Comparison of ENCODE assay signal across 11 cellular contexts in genomic region chr20:36941403-36941835, GRCh38. TPM values are rescaled to one million over a fixed set of nuclear protein-coding genes. Genes with fewer than 3 reads are reported as not detected.
DNase-seq lines count a peak whose midpoint lies in the region; TF ChIP-seq lines count a peak whose summit lies in the region.
"Had no signal": no experiment of that assay in that cellular context is flagged by ENCODE, and none has a peak within 500 bp of the region (broad histone marks: within the 10 kb centered on the region; RNA-seq: fewer than 3 reads in every experiment).

No MANE protein-coding gene starts in this region.

- no peak for DNase-seq in activated naive CD4-positive, alpha-beta T cell treated with anti-CD3 and anti-CD28 coated beads, Interleukin-2, amount 10 ng/mL, durations not matched to agents 7 days and 5 days
- DNase-seq in activated naive CD4-positive, alpha-beta T cell (lab: John Stamatoyannopoulos, UW) = no peak
- DNase-seq in adrenal gland = peak in 5 of 7 donors; percentile 26 to 66 (median 32)
- no peak for DNase-seq in mesenchymal stem cell
- no peak for DNase-seq in type B pancreatic cell (ENCODE audit: extremely low spot score, unreplicated experiment)
- DNase-seq in ecto neural progenitor cell (ENCODE audit: low spot score) = no peak
- DNase-seq in thyroid gland = no peak
- no peak for DNase-seq in NCI-H146 (lab: John Stamatoyannopoulos, UW)
- DNase-seq: KBM-7 had no signal

- intact Hi-C loops in adrenal gland (cut with DNase I) = no loop called here
- intact Hi-C loops in thyroid gland (cut with DNase I) = no loop called here

- H3K27ac ChIP-seq in adrenal gland (peak overlapping the region in 4 of 5 donors; percentile 6 to 72 (median 40)), mesenchymal stem cell (ENCODE audit: low read length, poor library complexity, severe bottlenecking) (no peak overlapping the region), thyroid gland (peak overlapping the region in 1 of 3 donors; percentile 39)
- H3K27ac ChIP-seq: neural progenitor cell had no signal

- H3K79me1 ChIP-seq in mesenchymal stem cell (replicated peaks; ENCODE audit: low read length, poor library complexity, severe bottlenecking) = no peaks in the 10 kb centered on the region

- CTCF ChIA-PET in activated naive CD4-positive, alpha-beta T cell treated with anti-CD3 and anti-CD28 coated beads, Interleukin-2, amount 10 ng/mL, durations not matched to agents 7 days and 5 days (lab: Charles Lee) = no interaction called here

- no peak overlapping the region for H3K4me2 ChIP-seq in mesenchymal stem cell (ENCODE audit: low read length, poor library complexity, severe bottlenecking)
- H3K4me2 ChIP-seq: neural progenitor cell had no signal

- H3K27me3 Mint-ChIP-seq in activated naive CD4-positive, alpha-beta T cell treated with anti-CD3 and anti-CD28 coated beads, Interleukin-2, amount 10 ng/mL, durations not matched to agents 7 days and 5 days = no peaks in the 10 kb centered on the region
- no peaks in the 10 kb centered on the region for H3K27me3 Mint-ChIP-seq in type B pancreatic cell
- H3K27me3 Mint-ChIP-seq: B cell had no signal

- no peak overlapping the region for H2AK5ac ChIP-seq in mesenchymal stem cell (ENCODE audit: low read length, severe bottlenecking)

- H3K4me3 Mint-ChIP-seq in activated naive CD4-positive, alpha-beta T cell treated with anti-CD3 and anti-CD28 coated beads, Interleukin-2, amount 10 ng/mL, durations not matched to agents 7 days and 5 days = peak overlapping the region; percentile 30
- no peak overlapping the region for H3K4me3 Mint-ChIP-seq in type B pancreatic cell
- H3K4me3 Mint-ChIP-seq: B cell, neural progenitor cell had no signal

- H2BK120ac ChIP-seq in mesenchymal stem cell (ENCODE audit: low read depth, low read length) = no peak overlapping the region

- no peaks in the 10 kb centered on the region for H3K9me3 Mint-ChIP-seq in activated naive CD4-positive, alpha-beta T cell treated with anti-CD3 and anti-CD28 coated beads, Interleukin-2, amount 10 ng/mL, durations not matched to agents 7 days and 5 days
- H3K9me3 Mint-ChIP-seq in type B pancreatic cell = no peaks in the 10 kb centered on the region
- H3K9me3 Mint-ChIP-seq: neural progenitor cell had no signal

- H3K9ac ChIP-seq in mesenchymal stem cell (ENCODE audit: low read length) = peak overlapping the region; percentile 71
- H3K9ac ChIP-seq: neural progenitor cell had no signal

- no peak overlapping the region for H2BK12ac ChIP-seq in mesenchymal stem cell (ENCODE audit: low read length in 2 of 2)

- H4K8ac ChIP-seq in mesenchymal stem cell (ENCODE audit: low read length) = no peak overlapping the region

- no peak overlapping the region for H2BK5ac ChIP-seq in mesenchymal stem cell (ENCODE audit: low read depth, low read length, poor library complexity, severe bottlenecking)

- H2BK15ac ChIP-seq in mesenchymal stem cell (ENCODE audit: low read depth, poor library complexity, severe bottlenecking) = no peak overlapping the region

- H3K4me3 ChIP-seq in adrenal gland (no peak overlapping the region), mesenchymal stem cell (ENCODE audit: insufficient read depth in 1 of 2, low read depth in 1 of 2, low read length in 2 of 2) (no peak overlapping the region), thyroid gland (replicated peaks in 1 of 3) (no peak overlapping the region)
- H3K4me3 ChIP-seq: neural progenitor cell had no signal

- H3K9me3 ChIP-seq in adrenal gland (replicated peaks in 1 of 3) (no peaks in the 10 kb centered on the region), mesenchymal stem cell (ENCODE audit: control insufficient read depth, low read length) (no peaks in the 10 kb centered on the region), thyroid gland (no peaks in the 10 kb centered on the region)

- no peaks in the 10 kb centered on the region for H3K27me3 ChIP-seq in adrenal gland
- H3K27me3 ChIP-seq in mesenchymal stem cell (ENCODE audit: control insufficient read depth in 1 of 2, insufficient read depth in 1 of 2, low read length in 2 of 2) = no peaks in the 10 kb centered on the region
- no peaks in the 10 kb centered on the region for H3K27me3 ChIP-seq in thyroid gland
- H3K27me3 ChIP-seq: neural progenitor cell had no signal

- H3K27ac Mint-ChIP-seq in activated naive CD4-positive, alpha-beta T cell treated with anti-CD3 and anti-CD28 coated beads, Interleukin-2, amount 10 ng/mL, durations not matched to agents 7 days and 5 days = peak overlapping the region; percentile 47
- H3K27ac Mint-ChIP-seq in type B pancreatic cell = peak overlapping the region; percentile 11
- H3K27ac Mint-ChIP-seq: B cell, neural progenitor cell had no signal

- no peak overlapping the region for H2AFZ ChIP-seq in mesenchymal stem cell (ENCODE audit: low read depth, low read length)
- H2AFZ ChIP-seq: neural progenitor cell had no signal

- 23 to 37% (median 26%) methylated on average over 1 of the region's 1 CpG for WGBS in adrenal gland, 4 donors
- WGBS in mesenchymal stem cell = 100% methylated on average over 1 of the region's 1 CpG
- 70 to 74% methylated on average over 1 of the region's 1 CpG for WGBS in thyroid gland, 2 donors

- H3K4ac ChIP-seq in mesenchymal stem cell (ENCODE audit: low read depth in 1 of 2, low read length in 2 of 2) = no peak overlapping the region

- H3K18ac ChIP-seq in mesenchymal stem cell (ENCODE audit: low read depth in 1 of 2, low read length in 2 of 2) = no peak overlapping the region

- no peak for TF ChIP-seq CTCF in adrenal gland (IDR thresholded peaks at IDR 0.05)
- TF ChIP-seq CTCF in type B pancreatic cell (conservative IDR thresholded peaks at IDR 0.05) = no peak
- TF ChIP-seq CTCF in thyroid gland (IDR thresholded peaks at IDR 0.05) = no peak

- H4K91ac ChIP-seq in mesenchymal stem cell (ENCODE audit: low read length) = no peak overlapping the region

- H3K36me3 ChIP-seq in adrenal gland (replicated peaks in 1 of 2) (peaks cover 0 to 32% of the 10 kb centered on the region in 2 donors), mesenchymal stem cell (ENCODE audit: control insufficient read depth in 1 of 2, insufficient read depth in 2 of 2, low read depth in 1 of 2, low read length in 2 of 2) (peaks cover 3 to 31% of the 10 kb centered on the region in 2 experiments), thyroid gland (peaks cover 7 to 17% of the 10 kb centered on the region in 2 donors)
- H3K36me3 ChIP-seq: neural progenitor cell had no signal

- peaks cover 57 to 90% of the 10 kb centered on the region in 2 donors for H3K4me1 ChIP-seq in adrenal gland (replicated peaks in 1 of 2)
- no peaks in the 10 kb centered on the region for H3K4me1 ChIP-seq in mesenchymal stem cell (ENCODE audit: control insufficient read depth, insufficient read depth, low read depth, low read length)
- H3K4me1 ChIP-seq in thyroid gland = peaks cover 2 to 24% of the 10 kb centered on the region in 2 donors
- H3K4me1 ChIP-seq: neural progenitor cell had no signal

- H3K36me3 Mint-ChIP-seq in activated naive CD4-positive, alpha-beta T cell treated with anti-CD3 and anti-CD28 coated beads, Interleukin-2, amount 10 ng/mL, durations not matched to agents 7 days and 5 days = peaks cover 73% of the 10 kb centered on the region
- no peaks in the 10 kb centered on the region for H3K36me3 Mint-ChIP-seq in type B pancreatic cell
- H3K36me3 Mint-ChIP-seq: neural progenitor cell had no signal

- H3K4me1 Mint-ChIP-seq in activated naive CD4-positive, alpha-beta T cell treated with anti-CD3 and anti-CD28 coated beads, Interleukin-2, amount 10 ng/mL, durations not matched to agents 7 days and 5 days = peaks cover 79% of the 10 kb centered on the region
- peaks cover 4% of the 10 kb centered on the region for H3K4me1 Mint-ChIP-seq in type B pancreatic cell (ENCODE audit: unreplicated experiment)
- H3K4me1 Mint-ChIP-seq: B cell, neural progenitor cell had no signal

- no peak overlapping the region for H3K14ac ChIP-seq in mesenchymal stem cell (ENCODE audit: low read length in 2 of 2)

- no peak overlapping the region for H3K23ac ChIP-seq in mesenchymal stem cell (ENCODE audit: low read length in 2 of 2)

- TF ChIP-seq POLR2A in adrenal gland (IDR thresholded peaks at IDR 0.05) = no peak
- TF ChIP-seq POLR2A in thyroid gland (IDR thresholded peaks at IDR 0.05) = no peak

RNA-seq across cellular contexts. Expression of gene SAMHD1, which starts 10.1 kb away (rescaled TPM):
- total RNA-seq in adrenal gland = 100 to 1,000 TPM in 6 of 8 donors, 10 to 100 TPM in 2; 75.7 to 232 (median 135) TPM
- polyA plus RNA-seq in adrenal gland = 10 to 100 TPM; 53.7 to 70.5 (median 64.9) TPM
- 16.7 TPM for polyA plus RNA-seq in mesenchymal stem cell (2013, experiment 1 of 2)
- polyA plus RNA-seq in mesenchymal stem cell (2013, experiment 2 of 2) = 16.7 TPM
- 33.4 and 52.6 TPM in 2 replicates for total RNA-seq in type B pancreatic cell (ENCODE audit: low replicate concordance)
- 100 to 1,000 TPM in 2 of 4 donors, 10 to 100 TPM in 2; 60.6 to 227 (median 112) TPM for total RNA-seq in thyroid gland

Comparison
In these comparisons a context has a peak if more than half of its experiments do, and no peak if none do; other contexts are left out.
1. DNase-seq: peak in adrenal gland (5 of 7); none in activated naive CD4-positive, alpha-beta T cell treated with anti-CD3 and anti-CD28 coated beads, Interleukin-2, amount 10 ng/mL, durations not matched to agents 7 days and 5 days (single experiment), activated naive CD4-positive, alpha-beta T cell (0 of 4), mesenchymal stem cell (single experiment), type B pancreatic cell (single experiment), ecto neural progenitor cell (single experiment), thyroid gland (0 of 2) and NCI-H146 (single experiment).